In genomic region chr6:7218586-7218985, GRCh38 we compare ENCODE assay signal across 26 cellular contexts.
A peak's percentile ranks its signal among the peaks of the same experiment; 100 is the strongest.
DNase-seq lines count a peak whose midpoint lies in the region; ATAC-seq and TF ChIP-seq lines count a peak whose summit lies in the region.
"Had no signal": no experiment of that assay in that cellular context is flagged by ENCODE, and none has a peak within 500 bp of the region (broad histone marks: within the 10 kb centered on the region; RNA-seq: fewer than 3 reads in every experiment).

No MANE protein-coding gene starts in this region.

- H3K4me3 ChIP-seq in gastrocnemius medialis = no peak overlapping the region
- H3K4me3 ChIP-seq: neural progenitor cell, prostate gland, tibial nerve had no signal

- intact Hi-C loops in activated CD4-positive, alpha-beta memory T cell treated with anti-CD3 and anti-CD28 coated beads for 36 hours (cut with micrococcal nuclease) = no loop called here
- intact Hi-C loops in gastrocnemius medialis (cut with DNase I; ENCODE audit: low total_unique reads) = loop anchor here (2.0 to 10.0 kb wide), 4 partner anchors 112 to 486 kb away; partner anchors contain the start of gene RREB1

- H3K27ac ChIP-seq in epithelial cell of prostate = peak overlapping the region; percentile 96
- peak overlapping the region; percentile 85 to 95 (median 94) for H3K27ac ChIP-seq in gastrocnemius medialis
- H3K27ac ChIP-seq: neural progenitor cell, prostate gland had no signal

- POLR2A ChIA-PET in activated CD4-positive, alpha-beta memory T cell treated with anti-CD3 and anti-CD28 coated beads, Interleukin-2, amount 10 ng/mL, durations not matched to agents 7 days and 5 days (lab: Charles Lee) = interaction anchor here (0.7 kb wide), 1 partner anchor 78 kb away, joined by 4 read pairs; no protein-coding TSS in a partner anchor
- POLR2A ChIA-PET in activated CD4-positive, alpha-beta memory T cell treated with anti-CD3 and anti-CD28 coated beads for 36 hours (lab: Charles Lee) = no interaction called here

- TF ChIP-seq POLR2A in gastrocnemius medialis (IDR thresholded peaks at IDR 0.05) = no peak

- H3K4me3 Mint-ChIP-seq in activated CD4-positive, alpha-beta memory T cell treated with anti-CD3 and anti-CD28 coated beads, Interleukin-2, amount 10 ng/mL, durations not matched to agents 7 days and 5 days = no peak overlapping the region
- no peak overlapping the region for H3K4me3 Mint-ChIP-seq in activated CD4-positive, alpha-beta memory T cell treated with anti-CD3 and anti-CD28 coated beads for 36 hours
- H3K4me3 Mint-ChIP-seq: activated T-helper 1 cell treated with anti-CD3 and anti-CD28 coated beads, Interleukin-12 subunit alpha, Interleukin-12 subunit beta, Interleukin-2, Interleukin-4 antibody, amounts not matched to agents 30 ng/mL and 10 ng/mL and 1 ng/mL, durations not matched to agents 14 hours and 24 hours and 36 hours; effector memory CD8-positive, alpha-beta T cell; neural progenitor cell; stimulated activated naive CD8-positive, alpha-beta T cell treated with anti-CD3 and anti-CD28 coated beads, Interleukin-15, Interleukin-2, amounts not matched to agents 100 ng/mL and 50 ng/mL, for 24 hours had no signal

- H3K27ac Mint-ChIP-seq in activated CD4-positive, alpha-beta memory T cell treated with anti-CD3 and anti-CD28 coated beads, Interleukin-2, amount 10 ng/mL, durations not matched to agents 7 days and 5 days = peak overlapping the region; percentile 10
- H3K27ac Mint-ChIP-seq in activated CD4-positive, alpha-beta memory T cell treated with anti-CD3 and anti-CD28 coated beads for 36 hours = no peak overlapping the region
- H3K27ac Mint-ChIP-seq: activated naive CD4-positive, alpha-beta T cell treated with anti-CD3 and anti-CD28 coated beads, Interleukin-2, amount 50 U/mL, for 72 hours; activated T-helper 1 cell treated with anti-CD3 and anti-CD28 coated beads, Interleukin-12 subunit alpha, Interleukin-12 subunit beta, Interleukin-2, Interleukin-4 antibody, amounts not matched to agents 30 ng/mL and 10 ng/mL and 1 ng/mL, durations not matched to agents 14 hours and 24 hours and 36 hours; neural progenitor cell; stimulated activated naive CD8-positive, alpha-beta T cell treated with anti-CD3 and anti-CD28 coated beads, Interleukin-15, Interleukin-2, amounts not matched to agents 100 ng/mL and 50 ng/mL, for 24 hours had no signal

- CTCF ChIA-PET in activated CD4-positive, alpha-beta memory T cell treated with anti-CD3 and anti-CD28 coated beads, Interleukin-2, amount 10 ng/mL, durations not matched to agents 7 days and 5 days (lab: Charles Lee) = interaction anchor here (0.8 kb wide), 1 partner anchor 18 kb away, joined by 3 read pairs; no protein-coding TSS in a partner anchor
- CTCF ChIA-PET in activated CD4-positive, alpha-beta memory T cell treated with anti-CD3 and anti-CD28 coated beads for 36 hours (lab: Charles Lee) = no interaction called here

- H3K4me1 ChIP-seq in gastrocnemius medialis = peaks cover 71 to 72% of the 10 kb centered on the region in 2 donors

- ATAC-seq in gastrocnemius medialis = no peak
- ATAC-seq: effector memory CD8-positive, alpha-beta T cell had no signal

- no peaks in the 10 kb centered on the region for H3K27me3 Mint-ChIP-seq in activated CD4-positive, alpha-beta memory T cell treated with anti-CD3 and anti-CD28 coated beads, Interleukin-2, amount 10 ng/mL, durations not matched to agents 7 days and 5 days
- no peaks in the 10 kb centered on the region for H3K27me3 Mint-ChIP-seq in activated CD4-positive, alpha-beta memory T cell treated with anti-CD3 and anti-CD28 coated beads for 36 hours
- H3K27me3 Mint-ChIP-seq: effector memory CD8-positive, alpha-beta T cell; stimulated activated naive CD8-positive, alpha-beta T cell treated with anti-CD3 and anti-CD28 coated beads, Interleukin-15, Interleukin-2, amounts not matched to agents 100 ng/mL and 50 ng/mL, for 24 hours had no signal

- H3K27me3 ChIP-seq in gastrocnemius medialis = no peaks in the 10 kb centered on the region
- H3K27me3 ChIP-seq: neural progenitor cell, tibial nerve had no signal

- in situ Hi-C loops in gastrocnemius medialis (cut with MboI; ENCODE audit: low sequenced_read_pairs in 4 of 4) = loop anchor here in 1 of 4 donors (25.0 kb wide), 1 partner anchor 106 kb away; the partner anchor contains the start of gene RREB1

- H3K4me1 Mint-ChIP-seq in activated CD4-positive, alpha-beta memory T cell treated with anti-CD3 and anti-CD28 coated beads, Interleukin-2, amount 10 ng/mL, durations not matched to agents 7 days and 5 days = peaks cover 4% of the 10 kb centered on the region
- no peaks in the 10 kb centered on the region for H3K4me1 Mint-ChIP-seq in activated CD4-positive, alpha-beta memory T cell treated with anti-CD3 and anti-CD28 coated beads for 36 hours (ENCODE audit: low read depth)

- H3K36me3 Mint-ChIP-seq in activated CD4-positive, alpha-beta memory T cell treated with anti-CD3 and anti-CD28 coated beads, Interleukin-2, amount 10 ng/mL, durations not matched to agents 7 days and 5 days (ENCODE audit: low read depth) = peaks cover 31% of the 10 kb centered on the region
- H3K36me3 Mint-ChIP-seq in activated CD4-positive, alpha-beta memory T cell treated with anti-CD3 and anti-CD28 coated beads for 36 hours = peaks cover 25% of the 10 kb centered on the region
- H3K36me3 Mint-ChIP-seq: activated naive CD4-positive, alpha-beta T cell treated with anti-CD3 and anti-CD28 coated beads, Interleukin-2, amount 50 U/mL, for 72 hours had no signal

- H3K9me3 Mint-ChIP-seq in activated CD4-positive, alpha-beta memory T cell treated with anti-CD3 and anti-CD28 coated beads, Interleukin-2, amount 10 ng/mL, durations not matched to agents 7 days and 5 days = no peaks in the 10 kb centered on the region
- no peaks in the 10 kb centered on the region for H3K9me3 Mint-ChIP-seq in activated CD4-positive, alpha-beta memory T cell treated with anti-CD3 and anti-CD28 coated beads for 36 hours
- H3K9me3 Mint-ChIP-seq: activated naive CD4-positive, alpha-beta T cell treated with anti-CD3 and anti-CD28 coated beads, Interleukin-2, amount 50 U/mL, for 72 hours; activated T-helper 1 cell treated with anti-CD3 and anti-CD28 coated beads, Interleukin-12 subunit alpha, Interleukin-12 subunit beta, Interleukin-2, Interleukin-4 antibody, amounts not matched to agents 30 ng/mL and 10 ng/mL and 1 ng/mL, durations not matched to agents 14 hours and 24 hours and 36 hours; effector memory CD8-positive, alpha-beta T cell; neural progenitor cell; stimulated activated naive CD8-positive, alpha-beta T cell treated with anti-CD3 and anti-CD28 coated beads, Interleukin-15, Interleukin-2, amounts not matched to agents 100 ng/mL and 50 ng/mL, for 24 hours had no signal

- peaks cover 0 to 7% of the 10 kb centered on the region in 2 donors for H3K36me3 ChIP-seq in gastrocnemius medialis
- H3K36me3 ChIP-seq: neural progenitor cell, prostate gland had no signal

- DNase-seq in activated CD4-positive, alpha-beta memory T cell treated with anti-CD3 and anti-CD28 coated beads, Interleukin-2, amount 10 ng/mL, durations not matched to agents 7 days and 5 days = no peak
- DNase-seq in activated CD4-positive, alpha-beta memory T cell treated with anti-CD3 and anti-CD28 coated beads for 36 hours = no peak
- DNase-seq in MV-4-11 (lab: John Stamatoyannopoulos, UW) (peak; percentile 15), epithelial cell of prostate (ENCODE audit: low read depth, low spot score) (no peak), gastrocnemius medialis (no peak), NCI-H2107 (lab: John Stamatoyannopoulos, UW) (no peak), medulla oblongata (ENCODE audit: extremely low spot score) (no peak), putamen (ENCODE audit: low spot score) (no peak)
- DNase-seq: 8988T; activated CD4-positive, CD25-positive, alpha-beta regulatory T cell treated with anti-CD3 and anti-CD28 coated beads, Interleukin-2, amount 50 U/mL, for 72 hours; DMS79; effector memory CD8-positive, alpha-beta T cell; head of caudate nucleus; KBM-7; left colon; NCI-H187 treated with DMSO at 0.1 percent for 48 hours; NCI-H226; SHP77 treated with DMSO at 0.1 percent for 48 hours; stimulated activated CD4-positive, alpha-beta T cell treated with anti-CD3 and anti-CD28 coated beads, Interleukin-4, amount 100 ng/mL, for 24 hours; T-helper 1 cell had no signal

- TF ChIP-seq CTCF in gastrocnemius medialis (IDR thresholded peaks at IDR 0.05 in 4 of 5, conservative IDR thresholded peaks at IDR 0.05 in 1 of 5) = no peak

- no peaks in the 10 kb centered on the region for H3K9me3 ChIP-seq in gastrocnemius medialis
- H3K9me3 ChIP-seq: prostate gland, tibial nerve had no signal
